ENCODE assay signal across 16 cellular contexts in genomic region chr15:88891540-88892254, GRCh38. TPM values are rescaled to one million over a fixed set of nuclear protein-coding genes. Genes with fewer than 3 reads are reported as not detected.
DNase-seq lines count a peak whose midpoint lies in the region; ATAC-seq, FAIRE-seq and TF ChIP-seq lines count a peak whose summit lies in the region.
"Had no signal": no experiment of that assay in that cellular context is flagged by ENCODE, and none has a peak within 500 bp of the region (broad histone marks: within the 10 kb centered on the region; RNA-seq: fewer than 3 reads in every experiment).

No MANE protein-coding gene starts in this region.

- peaks cover 26% of the 10 kb centered on the region for H3K4me1 ChIP-seq in HepG2 (ENCODE audit: insufficient read depth, low read length)
- peaks cover 0 to 16% (median 0%) of the 10 kb centered on the region in 4 donors for H3K4me1 ChIP-seq in right lobe of liver
- peaks cover 5% of the 10 kb centered on the region for H3K4me1 ChIP-seq in IMR-90 (ENCODE audit: control insufficient read depth, insufficient read depth, low read length)
- no peaks in the 10 kb centered on the region for H3K4me1 ChIP-seq in RWPE2 (ENCODE audit: insufficient read depth, poor library complexity, severe bottlenecking)

- H2BK15ac ChIP-seq in IMR-90 (ENCODE audit: low read depth, low read length) = no peak overlapping the region

- H4K20me1 ChIP-seq in HepG2 (ENCODE audit: insufficient read depth, low read length) (no peaks in the 10 kb centered on the region), IMR-90 (ENCODE audit: insufficient read depth, low read length) (peaks cover 9% of the 10 kb centered on the region; the same call in 1 of the 2 replicates)

- H3K56ac ChIP-seq in IMR-90 (ENCODE audit: extremely low read depth, insufficient read depth, low read length) = no peak overlapping the region

- no peak for FAIRE-seq in HepG2 (lab: Jason Lieb, UNC)
- FAIRE-seq: G401.6, GM12891 had no signal

- DNase-seq in HepG2 (ENCODE audit: low spot score) = no peak
- DNase-seq in right lobe of liver = no peak
- no peak for DNase-seq in IMR-90
- peak; percentile 62 for DNase-seq in RWPE2 (ENCODE audit: low spot score)
- DNase-seq in NCI-H2029 treated with DMSO at 0.1 percent for 48 hours (lab: John Stamatoyannopoulos, UW) = no peak
- no peak for DNase-seq in NCI-H2227 (lab: John Stamatoyannopoulos, UW; ENCODE audit: unreplicated experiment)
- DNase-seq: C1 segment of cervical spinal cord; Calu3; CD4-positive, alpha-beta T cell; DMS 273 treated with DMSO at 0.1 percent for 48 hours; EL; H9 had no signal

- H3K18ac ChIP-seq in IMR-90 (ENCODE audit: low read depth, low read length) = no peak overlapping the region

- no peaks in the 10 kb centered on the region for H3K79me2 ChIP-seq in HepG2 (ENCODE audit: insufficient read depth, low read length)

- WGBS in HepG2 (ENCODE audit: low lambda C conversion rate) = 53% methylated on average over 4 of the region's 7 CpGs
- 46% methylated on average over 3 of the region's 7 CpGs for WGBS in right lobe of liver (ENCODE audit: insufficient coverage, low coverage, low lambda C conversion rate, missing lambda C conversion rate)
- WGBS in IMR-90 (ENCODE audit: extremely low coverage in 2 of 2, insufficient read length in 1 of 2), 2 experiments = 0% methylated on average over 1 of the region's 7 CpGs; no CpG with 5 or more reads in 1 of the 2 experiments

- no peak overlapping the region for H3K4ac ChIP-seq in IMR-90 (ENCODE audit: low read depth, low read length)

- ATAC-seq in HepG2 = no peak
- no peak for ATAC-seq in right lobe of liver
- no peak for ATAC-seq in IMR-90 (ENCODE audit: low read depth)
- ATAC-seq in RWPE2 (ENCODE audit: low read depth) = no peak
- no peak for ATAC-seq in GM18858 (IDR thresholded peaks at IDR 0.05; ENCODE audit: unreplicated experiment)
- ATAC-seq: GM23338 had no signal

- intact Hi-C loops in HepG2 (cut with micrococcal nuclease; ENCODE audit: unreplicated experiment) = loop anchor here (10.0 kb wide), 1 partner anchor 283 kb away; no protein-coding TSS in a partner anchor
- intact Hi-C loops in right lobe of liver (cut with DNase I) = no loop called here
- intact Hi-C loops in IMR-90 (cut with micrococcal nuclease) = no loop called here

- TF ChIP-seq POLR2A in HepG2 (IDR thresholded peaks at IDR 0.05; ENCODE audit: insufficient read depth in 1 of 2, low read depth in 2 of 2, low read length in 2 of 2) = no peak
- no peak for TF ChIP-seq POLR2A in right lobe of liver (IDR thresholded peaks at IDR 0.05)
- TF ChIP-seq POLR2A in IMR-90 (IDR thresholded peaks at IDR 0.05; ENCODE audit: low read depth, low read length) = no peak

- in situ Hi-C loops in HepG2 (cut with HindIII; ENCODE audit: extremely low pct_ligation_motif_present, low pct_unique_long_range_greater_than_20kb) (no loop called here), IMR-90 (cut with MboI; ENCODE audit: low sequenced_read_pairs) (no loop called here)

- no peak overlapping the region for H2BK120ac ChIP-seq in IMR-90 (ENCODE audit: low read depth, low read length)

- CTCF ChIA-PET in HepG2 (lab: Yijun Ruan, JAX; ENCODE audit: low intra/inter-chr PET ratio, low total read pairs) = no interaction called here
- CTCF ChIA-PET in IMR-90 (lab: Yijun Ruan, JAX) = interaction anchor here (0.6 to 1.9 kb wide), 2 partner anchors 13 to 87 kb away, joined by 3 to 10 read pairs; no protein-coding TSS in a partner anchor

- no peak overlapping the region for H3K14ac ChIP-seq in IMR-90 (replicated peaks; ENCODE audit: low read depth, low read length)

- H3K4me3 ChIP-seq in HepG2 (replicated peaks in 1 of 3; ENCODE audit: insufficient read depth in 1 of 3, low read depth in 2 of 3, low read length in 3 of 3) (no peak overlapping the region), right lobe of liver (no peak overlapping the region), IMR-90 (ENCODE audit: insufficient read depth, low read depth, low read length) (no peak overlapping the region), RWPE2 (ENCODE audit: severe bottlenecking) (no peak overlapping the region)
- H3K4me3 ChIP-seq: GM23338 had no signal

- TF ChIP-seq CTCF in HepG2 (CRISPR knock-in tag; IDR thresholded peaks at IDR 0.05) (no peak), right lobe of liver (IDR thresholded peaks at IDR 0.05) (no peak), IMR-90 (conservative IDR thresholded peaks at IDR 0.05; ENCODE audit: low read depth, low read length) (no peak), RWPE2 (IDR thresholded peaks at IDR 0.05; ENCODE audit: poor library complexity, severe bottlenecking) (no peak)

- H3K36me3 ChIP-seq in HepG2 (replicated peaks in 1 of 2; ENCODE audit: control insufficient read depth in 1 of 2, insufficient read depth in 2 of 2, low read length in 2 of 2) (no peaks in the 10 kb centered on the region), right lobe of liver (no peaks in the 10 kb centered on the region), IMR-90 (ENCODE audit: control insufficient read depth, insufficient read depth, low read length) (peaks cover 4% of the 10 kb centered on the region; the same call in 1 of the 2 replicates), RWPE2 (ENCODE audit: low read depth) (no peaks in the 10 kb centered on the region)

- peaks cover 10% of the 10 kb centered on the region; the same call in 1 of the 2 replicates for H3K9me1 ChIP-seq in IMR-90 (ENCODE audit: insufficient read depth, low read length)

- H2BK20ac ChIP-seq in IMR-90 (ENCODE audit: low read depth, low read length) = no peak overlapping the region

- H4K91ac ChIP-seq in IMR-90 (ENCODE audit: insufficient read depth, low read depth, low read length) = no peak overlapping the region

- H4K5ac ChIP-seq in IMR-90 (ENCODE audit: low read depth, low read length) = no peak overlapping the region

- H2AFZ ChIP-seq in HepG2 (ENCODE audit: low read length) = no peak overlapping the region
- H2AFZ ChIP-seq in IMR-90 (replicated peaks; ENCODE audit: low read length, poor library complexity) = peak overlapping the region; percentile 0
- H2AFZ ChIP-seq: GM23338 had no signal

- H2AK9ac ChIP-seq in IMR-90 (replicated peaks; ENCODE audit: low read depth, low read length, poor library complexity) = no peak overlapping the region

- POLR2A ChIA-PET in HepG2 (lab: Yijun Ruan, JAX) (no interaction called here), IMR-90 (lab: Charles Lee; ENCODE audit: unreplicated experiment) (interaction anchor here (0.6 kb wide), 1 partner anchor 23 kb away, joined by 3 read pairs; no protein-coding TSS in a partner anchor)

- H2AK5ac ChIP-seq in IMR-90 (ENCODE audit: low read depth, low read length) = 0 out of 2 replicates have a peak overlapping the region, but pooled peaks have one; percentile 26

- H3K23ac ChIP-seq in IMR-90 (ENCODE audit: low read depth, low read length) = no peak overlapping the region

- H3K9me3 ChIP-seq in HepG2 (ENCODE audit: low read length) (no peaks in the 10 kb centered on the region), right lobe of liver (no peaks in the 10 kb centered on the region), IMR-90 (ENCODE audit: control insufficient read depth, insufficient read depth, low read length) (no peaks in the 10 kb centered on the region), RWPE2 (ENCODE audit: severe bottlenecking) (no peaks in the 10 kb centered on the region)

- no peak overlapping the region for H3K27ac ChIP-seq in HepG2 (ENCODE audit: extremely low read length, insufficient read depth, low read length)
- H3K27ac ChIP-seq in right lobe of liver = no peak overlapping the region
- H3K27ac ChIP-seq in IMR-90 (ENCODE audit: insufficient read depth, low read length) = no peak overlapping the region
- H3K27ac ChIP-seq in RWPE2 (ENCODE audit: poor library complexity, severe bottlenecking) = no peak overlapping the region

- TF ChIP-seq EP300 in HepG2 (IDR thresholded peaks at IDR 0.05; ENCODE audit: low read depth in 2 of 2, low read length in 2 of 2) = no peak
- no peak for TF ChIP-seq EP300 in HepG2 (CRISPR knock-in tag; IDR thresholded peaks at IDR 0.05; ENCODE audit: borderline replicate concordance)

- no peak for TF ChIP-seq RAD21 in HepG2 (CRISPR knock-in tag; IDR thresholded peaks at IDR 0.05)
- no peak for TF ChIP-seq RAD21 in IMR-90 (IDR thresholded peaks at IDR 0.05; ENCODE audit: low read length)

- no peak overlapping the region for H2BK5ac ChIP-seq in IMR-90 (ENCODE audit: low read depth, low read length, poor library complexity, severe bottlenecking)

- H3K9ac ChIP-seq in HepG2 (ENCODE audit: insufficient read depth, low read depth, low read length) (no peak overlapping the region), IMR-90 (ENCODE audit: low read depth, low read length) (no peak overlapping the region)

- H3K27me3 ChIP-seq in HepG2 (ENCODE audit: control insufficient read depth in 1 of 2, insufficient read depth in 2 of 2, low read length in 2 of 2) (peaks cover 10 to 36% of the 10 kb centered on the region in 2 experiments), right lobe of liver (peaks cover 0 to 11% of the 10 kb centered on the region in 2 donors), IMR-90 (ENCODE audit: control insufficient read depth, insufficient read depth, low read length) (no peaks in the 10 kb centered on the region), RWPE2 (ENCODE audit: insufficient read depth, poor library complexity, severe bottlenecking) (no peaks in the 10 kb centered on the region)

- H3K4me2 ChIP-seq in HepG2 (ENCODE audit: low read depth, low read length) (no peak overlapping the region), IMR-90 (ENCODE audit: low read depth, low read length) (no peak overlapping the region)
- H3K4me2 ChIP-seq: GM23338 had no signal

- H3K79me1 ChIP-seq in IMR-90 (ENCODE audit: low read depth in 1 of 2, low read length in 2 of 2) = no peaks in the 10 kb centered on the region

- no peak overlapping the region for H4K8ac ChIP-seq in IMR-90 (ENCODE audit: low read depth in 2 of 2, low read length in 2 of 2)

- dilution Hi-C loops in IMR-90 (cut with HindIII; ENCODE audit: low sequenced_read_pairs, unreplicated experiment) = no loop called here

- no TSS peak for BruUV-seq in HepG2 (replicated peaks; lab: Mats Ljungman, UMichigan)
- no TSS peak for BruUV-seq in IMR-90 (replicated peaks; lab: Mats Ljungman, UMichigan)

RNA-seq across cellular contexts. Expression of gene HAPLN3, which starts 3.6 kb away (rescaled TPM):
- total RNA-seq in HepG2 (2016; rRNA removed; fragmentation: Illumina TruSeq; extraction: Trizol) = not detected in 2 replicates
- total RNA-seq in HepG2 (2016; cell fraction: cytosol; rRNA removed; fragmentation: Illumina TruSeq; extraction: Trizol; ENCODE audit: low read depth) = not detected in 2 replicates
- 0.04 TPM in 1 of 2 replicates, not detected in the other for total RNA-seq in HepG2 (2016; cell fraction: insoluble cytoplasmic fraction; rRNA removed; fragmentation: Illumina TruSeq; extraction: Trizol)
- total RNA-seq in HepG2 (2016; cell fraction: membrane; rRNA removed; fragmentation: Illumina TruSeq; extraction: Trizol) = not detected in 2 replicates
- not detected in 2 replicates for total RNA-seq in HepG2 (2016; cell fraction: nucleus; rRNA removed; fragmentation: Illumina TruSeq; extraction: Trizol)
- 0.07 and 0.09 TPM in 2 replicates for polyA plus RNA-seq in HepG2 (2011; rRNA removed)
- 0.13 TPM in 1 of 2 replicates, not detected in the other for polyA plus RNA-seq in HepG2 (2011; cell fraction: cytosol; rRNA removed)
- polyA plus RNA-seq in HepG2 (2011; cell fraction: nucleus; rRNA removed) = 0.14 and 0.19 TPM in 2 replicates
- 0.05 TPM in 1 of 2 replicates, not detected in the other for polyA plus RNA-seq in HepG2 (2012)
- polyA plus RNA-seq in HepG2 (2016; cell fraction: cytosol; fragmentation: Illumina TruSeq; extraction: Trizol; ENCODE audit: low read depth) = not detected in 2 replicates
- not detected in 2 replicates for polyA plus RNA-seq in HepG2 (2016; cell fraction: insoluble cytoplasmic fraction; fragmentation: Illumina TruSeq; extraction: Trizol; ENCODE audit: low read depth)
- polyA plus RNA-seq in HepG2 (2016; cell fraction: membrane; fragmentation: Illumina TruSeq; extraction: Trizol; ENCODE audit: low read depth) = not detected in 2 replicates
- not detected in 2 replicates for polyA plus RNA-seq in HepG2 (2016; cell fraction: nucleus; fragmentation: Illumina TruSeq; extraction: Trizol; ENCODE audit: insufficient read depth, low read depth)
- 0.06 TPM in 1 of 2 replicates, not detected in the other for polyA minus RNA-seq in HepG2 (2011; rRNA and poly(A)+ RNA removed; ENCODE audit: low replicate concordance)
- not detected in 2 replicates for polyA minus RNA-seq in HepG2 (2011; cell fraction: cytosol; rRNA and poly(A)+ RNA removed)
- polyA minus RNA-seq in HepG2 (2011; cell fraction: nucleus; rRNA and poly(A)+ RNA removed) = not detected in 2 replicates
- total RNA-seq in right lobe of liver = 1 to 10 TPM in 1 of 6 experiments, under 1 TPM in 4, not detected in 1; 0.12 to 1.2 (median 0.25) TPM
- total RNA-seq in IMR-90 (2012; rRNA removed) = 4.4 and 5.9 TPM in 2 replicates
- 28.6 and 30.8 TPM in 2 replicates for polyA plus RNA-seq in IMR-90 (2012; rRNA removed)
- 22.4 and 24.0 TPM in 2 replicates for polyA plus RNA-seq in IMR-90 (2012; cell fraction: cytosol; rRNA removed)
- 247 and 404 TPM in 2 replicates for polyA plus RNA-seq in IMR-90 (2012; cell fraction: nucleus; rRNA removed; ENCODE audit: low replicate concordance)

RNA-seq across cellular contexts. Expression of gene MFGE8, which starts 21.5 kb away (rescaled TPM):
- 0.87 and 3.4 TPM in 2 replicates for total RNA-seq in HepG2 (2016; rRNA removed; fragmentation: Illumina TruSeq; extraction: Trizol)
- total RNA-seq in HepG2 (2016; cell fraction: cytosol; rRNA removed; fragmentation: Illumina TruSeq; extraction: Trizol; ENCODE audit: low read depth) = 0.26 and 0.61 TPM in 2 replicates
- total RNA-seq in HepG2 (2016; cell fraction: insoluble cytoplasmic fraction; rRNA removed; fragmentation: Illumina TruSeq; extraction: Trizol) = 1.0 and 3.1 TPM in 2 replicates
- 0.62 and 0.87 TPM in 2 replicates for total RNA-seq in HepG2 (2016; cell fraction: membrane; rRNA removed; fragmentation: Illumina TruSeq; extraction: Trizol)
- total RNA-seq in HepG2 (2016; cell fraction: nucleus; rRNA removed; fragmentation: Illumina TruSeq; extraction: Trizol) = 5.3 and 6.5 TPM in 2 replicates
- 22.1 and 24.8 TPM in 2 replicates for polyA plus RNA-seq in HepG2 (2011; rRNA removed)
- polyA plus RNA-seq in HepG2 (2011; cell fraction: cytosol; rRNA removed) = 19.5 and 19.8 TPM in 2 replicates
- 43.8 and 44.7 TPM in 2 replicates for polyA plus RNA-seq in HepG2 (2011; cell fraction: nucleus; rRNA removed)
- 8.7 and 13.5 TPM in 2 replicates for polyA plus RNA-seq in HepG2 (2012)
- polyA plus RNA-seq in HepG2 (2016; cell fraction: cytosol; fragmentation: Illumina TruSeq; extraction: Trizol; ENCODE audit: low read depth) = 0.54 TPM in 2 replicates
- 1.1 and 1.9 TPM in 2 replicates for polyA plus RNA-seq in HepG2 (2016; cell fraction: insoluble cytoplasmic fraction; fragmentation: Illumina TruSeq; extraction: Trizol; ENCODE audit: low read depth)
- 0.57 and 1.1 TPM in 2 replicates for polyA plus RNA-seq in HepG2 (2016; cell fraction: membrane; fragmentation: Illumina TruSeq; extraction: Trizol; ENCODE audit: low read depth)
- 13.1 and 18.2 TPM in 2 replicates for polyA plus RNA-seq in HepG2 (2016; cell fraction: nucleus; fragmentation: Illumina TruSeq; extraction: Trizol; ENCODE audit: insufficient read depth, low read depth)
- 2.2 and 25.7 TPM in 2 replicates for polyA minus RNA-seq in HepG2 (2011; rRNA and poly(A)+ RNA removed; ENCODE audit: low replicate concordance)
- polyA minus RNA-seq in HepG2 (2011; cell fraction: cytosol; rRNA and poly(A)+ RNA removed) = 5.1 and 9.0 TPM in 2 replicates
- polyA minus RNA-seq in HepG2 (2011; cell fraction: nucleus; rRNA and poly(A)+ RNA removed) = 12.7 and 17.7 TPM in 2 replicates
- total RNA-seq in right lobe of liver = 10 to 100 TPM in 5 of 6 experiments, 1 to 10 TPM in 1; 9.7 to 20.4 (median 17.6) TPM
- total RNA-seq in IMR-90 (2012; rRNA removed) = 201 and 232 TPM in 2 replicates
- 1,813 and 1,912 TPM in 2 replicates for polyA plus RNA-seq in IMR-90 (2012; rRNA removed)
- polyA plus RNA-seq in IMR-90 (2012; cell fraction: cytosol; rRNA removed) = 1,025 and 2,261 TPM in 2 replicates
- polyA plus RNA-seq in IMR-90 (2012; cell fraction: nucleus; rRNA removed; ENCODE audit: low replicate concordance) = 2,334 and 3,578 TPM in 2 replicates
